32 cellular contexts compared by ENCODE assay signal in the genomic region with DNA sequence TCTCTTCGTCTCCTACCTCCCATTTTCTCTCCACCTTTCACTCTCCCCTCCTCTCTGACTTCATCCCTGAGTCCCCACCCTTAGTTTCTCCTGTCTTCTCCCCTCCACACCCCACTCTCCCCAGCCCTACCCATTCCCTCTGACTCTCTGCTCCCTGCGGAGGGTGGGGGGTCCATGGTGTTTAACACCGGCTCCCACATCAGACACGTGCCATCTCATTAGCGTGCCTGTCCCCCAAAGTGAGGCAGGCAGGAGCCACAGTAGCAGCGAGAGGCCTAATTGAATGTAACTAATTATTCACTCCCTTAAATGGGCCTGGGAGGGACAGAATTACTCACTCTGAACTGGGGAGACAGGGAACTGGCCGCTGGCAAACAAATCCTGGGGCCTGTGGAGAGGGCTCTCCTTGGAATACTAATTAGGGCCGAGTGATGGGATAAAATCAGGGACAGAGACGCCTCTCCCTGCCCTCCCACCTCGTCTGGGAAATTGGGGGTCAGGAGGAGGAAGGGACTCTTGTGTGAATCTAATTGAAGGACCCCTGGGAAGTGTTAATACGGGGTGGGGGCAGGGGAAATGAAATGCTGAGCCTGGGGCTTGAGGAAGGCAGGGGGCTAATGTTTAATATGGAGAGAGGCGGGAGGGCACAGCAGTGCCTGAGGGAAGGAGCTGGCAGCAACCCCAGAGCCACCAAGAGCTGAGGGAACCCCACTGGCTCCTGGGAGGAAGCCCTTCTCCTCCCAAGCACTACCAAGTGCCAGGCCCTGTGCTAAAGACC. TPM values are rescaled to one million over a fixed set of nuclear protein-coding genes. Genes with fewer than 3 reads are reported as not detected.
A peak's percentile ranks its signal among the peaks of the same experiment; 100 is the strongest.
DNase-seq lines count a peak whose midpoint lies in the region; ATAC-seq, FAIRE-seq and TF ChIP-seq lines count a peak whose summit lies in the region.
"Had no signal": no experiment of that assay in that cellular context is flagged by ENCODE, and none has a peak within 500 bp of the region (broad histone marks: within the 10 kb centered on the region; RNA-seq: fewer than 3 reads in every experiment).

No MANE protein-coding gene starts in this region.

- H3K36me3 ChIP-seq in H1 (ENCODE audit: control insufficient read depth in 2 of 4, insufficient read depth in 4 of 4, low read length in 3 of 4), result no peaks in the 10 kb centered on the region
- H3K36me3 ChIP-seq: ascending aorta, esophagus muscularis mucosa, suprapubic skin, upper lobe of right lung had no signal

- no peak overlapping the region for H4K8ac ChIP-seq in H1 (ENCODE audit: extremely low read depth, insufficient read depth, low read length)

- no peak overlapping the region for H3K27ac Mint-ChIP-seq in activated naive CD4-positive, alpha-beta T cell treated with anti-CD3 and anti-CD28 coated beads, Interleukin-2, amount 10 ng/mL, durations not matched to agents 7 days and 5 days
- H3K27ac Mint-ChIP-seq: activated naive CD8-positive, alpha-beta T cell; CD4-positive, alpha-beta memory T cell; T-helper 17 cell had no signal

- no peaks in the 10 kb centered on the region for H3K79me1 ChIP-seq in H1 (ENCODE audit: low read depth, low read length)

- peaks cover 0 to 4% (median 2%) of the 10 kb centered on the region in 4 experiments; a peak in 4 of 7 replicates for H3K27me3 ChIP-seq in H1 (replicated peaks in 1 of 4; ENCODE audit: control insufficient read depth in 3 of 4, extremely low read depth in 1 of 4, insufficient read depth in 3 of 4, low read length in 3 of 4)
- H3K27me3 ChIP-seq: ascending aorta had no signal

- H3K14ac ChIP-seq in H1 (ENCODE audit: insufficient read length), result no peak overlapping the region

- H3K23me2 ChIP-seq in H1 (ENCODE audit: low read depth, low read length), result no peaks in the 10 kb centered on the region

- H3K56ac ChIP-seq in H1 (replicated peaks; ENCODE audit: insufficient read length, low read depth, low read length), result no peak overlapping the region

- 0 out of 2 replicates have a peak overlapping the region, but pooled peaks have one; percentile 23 for H2BK12ac ChIP-seq in H1 (ENCODE audit: low read depth, low read length)

- no peak for TF ChIP-seq RAD21 in H1 (IDR thresholded peaks at IDR 0.05 in 1 of 2, conservative IDR thresholded peaks at IDR 0.05 in 1 of 2; ENCODE audit: low read depth in 2 of 2, low read length in 2 of 2)

- peak overlapping the region; percentile 4 to 25; a peak in 3 of 4 replicates for H3K4me2 ChIP-seq in H1 (ENCODE audit: insufficient read depth in 1 of 2, low read depth in 2 of 2, low read length in 2 of 2)
- H3K4me2 ChIP-seq: SK-N-SH had no signal

- no peaks in the 10 kb centered on the region for H3K9me3 ChIP-seq in H1 (ENCODE audit: insufficient read depth in 2 of 2, low read depth in 1 of 2, low read length in 1 of 2)
- H3K9me3 ChIP-seq: ascending aorta, esophagus muscularis mucosa, SK-N-SH, suprapubic skin, upper lobe of right lung had no signal

- H4K5ac ChIP-seq in H1 (ENCODE audit: insufficient read length, low read depth, low read length), result peak overlapping the region; percentile 31

- FAIRE-seq in H1 (lab: Jason Lieb, UNC) (no peak), urothelium cell line (lab: Jason Lieb, UNC) (peak; percentile 44)
- FAIRE-seq: HTR-8/SVneo had no signal

- no peak overlapping the region; the same call in 1 of the 2 replicates for H3K18ac ChIP-seq in H1 (ENCODE audit: extremely low read depth, low read length)

- no peak for TF ChIP-seq POLR2A in H1 (IDR thresholded peaks at IDR 0.05; ENCODE audit: control extremely low read depth in 1 of 2, low read depth in 2 of 2, low read length in 2 of 2)

- peaks cover 57% of the 10 kb centered on the region for H3K27me3 Mint-ChIP-seq in activated naive CD4-positive, alpha-beta T cell treated with anti-CD3 and anti-CD28 coated beads, Interleukin-2, amount 10 ng/mL, durations not matched to agents 7 days and 5 days

- H4K20me1 ChIP-seq in H1 (replicated peaks in 1 of 2; ENCODE audit: control insufficient read depth in 1 of 2, insufficient read depth in 2 of 2, low read length in 2 of 2), result no peaks in the 10 kb centered on the region

- no peak overlapping the region for H3K4me3 ChIP-seq in H1 (ENCODE audit: extremely low read depth in 1 of 4, insufficient read depth in 2 of 4, low read depth in 3 of 4, low read length in 4 of 4)
- H3K4me3 ChIP-seq: ascending aorta, esophagus muscularis mucosa, suprapubic skin, upper lobe of right lung had no signal

- H2BK5ac ChIP-seq in H1 (ENCODE audit: low read depth, low read length), result no peak overlapping the region

- no peaks in the 10 kb centered on the region for H3K36me3 Mint-ChIP-seq in activated naive CD4-positive, alpha-beta T cell treated with anti-CD3 and anti-CD28 coated beads, Interleukin-2, amount 10 ng/mL, durations not matched to agents 7 days and 5 days
- H3K36me3 Mint-ChIP-seq: activated naive CD8-positive, alpha-beta T cell; CD4-positive, alpha-beta memory T cell had no signal

- H3K4ac ChIP-seq in H1 (replicated peaks; ENCODE audit: insufficient read length, low read depth, low read length), result no peak overlapping the region

- no peak for ATAC-seq in HG03095 (IDR thresholded peaks at IDR 0.05; ENCODE audit: unreplicated experiment)
- no peak for ATAC-seq in HG02610 (IDR thresholded peaks at IDR 0.05; ENCODE audit: unreplicated experiment)
- ATAC-seq: foreskin keratinocyte, left cardiac atrium, right cardiac atrium, T-helper 17 cell, upper lobe of right lung had no signal

- no peak for TF ChIP-seq CTCF in H1 (IDR thresholded peaks at IDR 0.05; ENCODE audit: control extremely low read depth in 1 of 3, insufficient read depth in 1 of 3, low read depth in 1 of 3, low read length in 3 of 3)

- no peak overlapping the region for H3K27ac ChIP-seq in H1 (ENCODE audit: low read depth, low read length)
- H3K27ac ChIP-seq: 22Rv1, ascending aorta, esophagus muscularis mucosa, foreskin keratinocyte, parathyroid adenoma, suprapubic skin, upper lobe of right lung had no signal

- DNase-seq in NCI-H2081 (lab: John Stamatoyannopoulos, UW), result peak; percentile 17 to 74
- no peak for DNase-seq in NCI-H2081 treated with DMSO at 0.1 percent for 48 hours (lab: John Stamatoyannopoulos, UW)
- DNase-seq in NCI-H146 (lab: John Stamatoyannopoulos, UW), result peak; percentile 46
- no peak for DNase-seq in H1 (ENCODE audit: low read depth in 1 of 2, low spot score in 2 of 2)
- no peak for DNase-seq in urothelium cell line (ENCODE audit: low spot score)
- no peak for DNase-seq in activated naive CD4-positive, alpha-beta T cell treated with anti-CD3 and anti-CD28 coated beads, Interleukin-2, amount 10 ng/mL, durations not matched to agents 7 days and 5 days
- DNase-seq: activated CD4-positive, alpha-beta T cell treated with anti-CD3 and anti-CD28 coated beads for 4 hours; activated T-cell treated with anti-CD3 and anti-CD28 coated beads for 4 hours; CD4-positive, alpha-beta memory T cell; DMS 273 treated with DMSO at 0.1 percent for 48 hours; foreskin keratinocyte; KG1; left cardiac atrium; MM.1S; NCI-H187; NCI-H82; right cardiac atrium; SK-N-SH; stimulated activated CD4-positive, alpha-beta T cell treated with anti-CD3 and anti-CD28 coated beads, Interleukin-4, amount 100 ng/mL, for 24 hours; stimulated activated naive CD4-positive, alpha-beta T cell; T-helper 17 cell; upper lobe of right lung had no signal

- CTCF ChIA-PET in H1 (lab: Charles Lee; ENCODE audit: partially characterized antibody), result interaction anchor here (0.7 to 1.6 kb wide), 6 partner anchors 10 to 124 kb away, joined by 3 to 12 read pairs (median 4); no protein-coding TSS in a partner anchor
- CTCF ChIA-PET in activated naive CD4-positive, alpha-beta T cell treated with anti-CD3 and anti-CD28 coated beads, Interleukin-2, amount 10 ng/mL, durations not matched to agents 7 days and 5 days (lab: Charles Lee), result no interaction called here

- no peak overlapping the region for H3K23ac ChIP-seq in H1 (ENCODE audit: insufficient read length)

- no peak overlapping the region for H2BK15ac ChIP-seq in H1 (ENCODE audit: low read length)

- H2AFZ ChIP-seq in H1 (ENCODE audit: low read length), result peak overlapping the region; percentile 48; the same call in 1 of the 2 replicates
- H2AFZ ChIP-seq: parathyroid adenoma had no signal

- no peak overlapping the region for H2BK120ac ChIP-seq in H1 (replicated peaks; ENCODE audit: low read depth, low read length)

- no peak overlapping the region for H3K4me3 Mint-ChIP-seq in activated naive CD4-positive, alpha-beta T cell treated with anti-CD3 and anti-CD28 coated beads, Interleukin-2, amount 10 ng/mL, durations not matched to agents 7 days and 5 days
- H3K4me3 Mint-ChIP-seq: activated naive CD8-positive, alpha-beta T cell; CD4-positive, alpha-beta memory T cell; T-helper 17 cell had no signal

- no peaks in the 10 kb centered on the region for H3K79me2 ChIP-seq in H1 (ENCODE audit: control insufficient read depth in 1 of 2, insufficient read depth in 2 of 2, low read length in 2 of 2)
- H3K79me2 ChIP-seq: parathyroid adenoma had no signal

- no peak for TF ChIP-seq EP300 in H1 (IDR thresholded peaks at IDR 0.05; ENCODE audit: borderline replicate concordance in 1 of 2, low read depth in 2 of 2, low read length in 2 of 2)

- no peak overlapping the region for H3K9ac ChIP-seq in H1 (replicated peaks in 1 of 4; ENCODE audit: extremely low read depth in 1 of 4, low read depth in 3 of 4, low read length in 3 of 4)
- H3K9ac ChIP-seq: parathyroid adenoma, SK-N-SH had no signal

- H4K91ac ChIP-seq in H1 (replicated peaks; ENCODE audit: insufficient read length, low read length), result no peak overlapping the region

- no peaks in the 10 kb centered on the region for H3K4me1 Mint-ChIP-seq in activated naive CD4-positive, alpha-beta T cell treated with anti-CD3 and anti-CD28 coated beads, Interleukin-2, amount 10 ng/mL, durations not matched to agents 7 days and 5 days

- POLR2A ChIA-PET in H1 (lab: Charles Lee; ENCODE audit: partially characterized antibody), result interaction anchor here (1.6 kb wide), 1 partner anchor 228 kb away, joined by 4 read pairs; no protein-coding TSS in a partner anchor

- no peaks in the 10 kb centered on the region for H3K9me3 Mint-ChIP-seq in activated naive CD4-positive, alpha-beta T cell treated with anti-CD3 and anti-CD28 coated beads, Interleukin-2, amount 10 ng/mL, durations not matched to agents 7 days and 5 days

- WGBS in H1 (ENCODE audit: extremely low coverage in 1 of 2, insufficient coverage in 1 of 2, insufficient read length in 1 of 2, insufficient replicate concordance in 2 of 2, low coverage in 1 of 2, low lambda C conversion rate in 2 of 2, missing lambda C conversion rate in 1 of 2), 2 experiments, result 35 to 100% methylated on average over 1 to 12 of the region's 12 CpGs

- H2AK5ac ChIP-seq in H1 (ENCODE audit: low read depth, low read length), result no peak overlapping the region

- no peak overlapping the region for H2BK20ac ChIP-seq in H1 (ENCODE audit: low read length)

- H3K4me1 ChIP-seq in H1 (replicated peaks in 1 of 4; ENCODE audit: control insufficient read depth in 3 of 4, insufficient read depth in 4 of 4, low read length in 3 of 4), result peaks cover 3 to 18% (median 11%) of the 10 kb centered on the region in 4 experiments
- H3K4me1 ChIP-seq: foreskin keratinocyte had no signal

RNA-seq across cellular contexts. Expression of a gene that starts 17.9 kb away (rescaled TPM):
- total RNA-seq in H1 (2021; fragmentation: NEBNext Ultra II Directional; extraction: Animal tissue kit (Norgen Biotek cat#: 25700)), result 12.1 and 14.5 TPM in 2 replicates
- polyA plus RNA-seq in H1 (2011; rRNA removed), result 18.8 and 19.6 TPM in 2 replicates
- 23.9 TPM for polyA plus RNA-seq in H1 (2011; cell fraction: cytosol; rRNA removed)
- polyA plus RNA-seq in H1 (2011; cell fraction: nucleus; rRNA removed), result 22.4 TPM
- polyA plus RNA-seq in H1 (2012, experiment 1 of 2), result 14.7 to 17.5 TPM (median 16.8 TPM) in 4 replicates
- 11.8 TPM for polyA plus RNA-seq in H1 (2012, experiment 2 of 2)
- 17.8 TPM for polyA plus RNA-seq in H1 (2013, experiment 1 of 2)
- 19.9 TPM for polyA plus RNA-seq in H1 (2013, experiment 2 of 2)
- 14.9 and 15.1 TPM in 2 replicates for polyA minus RNA-seq in H1 (2011; rRNA and poly(A)+ RNA removed)
- 12.1 TPM for polyA minus RNA-seq in H1 (2011; cell fraction: cytosol; rRNA and poly(A)+ RNA removed)
- 8.8 TPM for polyA minus RNA-seq in H1 (2011; cell fraction: nucleus; rRNA and poly(A)+ RNA removed)
- polyA plus RNA-seq: neural cell, SK-N-SH had no signal

RNA-seq across cellular contexts. Expression of a gene that starts 46.3 kb away (rescaled TPM):
- total RNA-seq in H1 (2021; fragmentation: NEBNext Ultra II Directional; extraction: Animal tissue kit (Norgen Biotek cat#: 25700)), result 29.0 and 29.9 TPM in 2 replicates
- 18.0 and 20.4 TPM in 2 replicates for polyA plus RNA-seq in H1 (2011; rRNA removed)
- polyA plus RNA-seq in H1 (2011; cell fraction: cytosol; rRNA removed), result 18.6 TPM
- 20.6 TPM for polyA plus RNA-seq in H1 (2011; cell fraction: nucleus; rRNA removed)
- 18.4 to 24.0 TPM (median 20.9 TPM) in 4 replicates for polyA plus RNA-seq in H1 (2012, experiment 1 of 2)
- polyA plus RNA-seq in H1 (2012, experiment 2 of 2), result 14.8 TPM
- 21.0 TPM for polyA plus RNA-seq in H1 (2013, experiment 1 of 2)
- polyA plus RNA-seq in H1 (2013, experiment 2 of 2), result 20.1 TPM
- 20.7 and 21.7 TPM in 2 replicates for polyA minus RNA-seq in H1 (2011; rRNA and poly(A)+ RNA removed)
- polyA minus RNA-seq in H1 (2011; cell fraction: cytosol; rRNA and poly(A)+ RNA removed), result 14.6 TPM
- polyA minus RNA-seq in H1 (2011; cell fraction: nucleus; rRNA and poly(A)+ RNA removed), result 9.4 TPM

Comparison
In these comparisons a context has a peak if more than half of its experiments do, and no peak if none do; other contexts are left out.
1. DNase-seq: peak in NCI-H2081 (2 of 2) and NCI-H146 (single experiment); none in NCI-H2081 treated with DMSO at 0.1 percent for 48 hours (single experiment), H1 (0 of 2), urothelium cell line (single experiment) and activated naive CD4-positive, alpha-beta T cell treated with anti-CD3 and anti-CD28 coated beads, Interleukin-2, amount 10 ng/mL, durations not matched to agents 7 days and 5 days (single experiment).